Comparison of ENCODE assay signal across 1 cellular context in genomic region chr19:12333162-12334159, GRCh38.
TF ChIP-seq lines count a peak whose summit lies in the region.

Gene ZNF563 (minus strand): TSS chr19:12333633. CDS start chr19:12333482, 151 bp downstream.

TF ChIP-seq in HEK293, 187 proteins besides CTCF, POLR2A, EP300 and RAD21 (continued from another document):
- TF ChIP-seq ZNF488 (tag by site-specific recombination; IDR thresholded peaks at IDR 0.05) (no peak), EGR2 (tag by site-specific recombination; IDR thresholded peaks at IDR 0.05; ENCODE audit: low read depth) (no peak), ZNF132 (tag by site-specific recombination; IDR thresholded peaks at IDR 0.05; ENCODE audit: borderline replicate concordance) (no peak), ZNF791 (tag by site-specific recombination; IDR thresholded peaks at IDR 0.05) (no peak), RBAK (tag by site-specific recombination; IDR thresholded peaks at IDR 0.05) (no peak), PRDM1 (tag by site-specific recombination; IDR thresholded peaks at IDR 0.05) (no peak), ZNF473 (tag by site-specific recombination; IDR thresholded peaks at IDR 0.05) (no peak), ZBTB21 (tag by site-specific recombination; IDR thresholded peaks at IDR 0.05) (no peak), ZFP69B (tag by site-specific recombination; IDR thresholded peaks at IDR 0.05) (peak; percentile 76; the same call in 1 of the 2 replicates), ZNF416 (tag by site-specific recombination; IDR thresholded peaks at IDR 0.05) (no peak), ZNF510 (tag by site-specific recombination; IDR thresholded peaks at IDR 0.05; ENCODE audit: insufficient replicate concordance) (no peak), ZNF280C (tag by site-specific recombination; IDR thresholded peaks at IDR 0.05) (no peak), ZNF311 (tag by site-specific recombination; IDR thresholded peaks at IDR 0.05; ENCODE audit: borderline replicate concordance) (no peak), ZNF600 (tag by site-specific recombination; IDR thresholded peaks at IDR 0.05) (peak; percentile 54; the same call in 1 of the 2 replicates), ZNF692 (tag by site-specific recombination; IDR thresholded peaks at IDR 0.05) (0 out of 2 replicates have a peak, but pooled peaks have one; percentile 27), ZNF398 (tag by site-specific recombination; IDR thresholded peaks at IDR 0.05) (no peak), ZBTB1 (tag by site-specific recombination; IDR thresholded peaks at IDR 0.05) (no peak), ZNF274 (IDR thresholded peaks at IDR 0.05; ENCODE audit: low read length) (no peak), ZNF274 (tag by site-specific recombination; IDR thresholded peaks at IDR 0.05; ENCODE audit: borderline replicate concordance) (no peak), ZNF670 (tag by site-specific recombination; IDR thresholded peaks at IDR 0.05; ENCODE audit: low read depth) (no peak), ZXDB (tag by site-specific recombination; IDR thresholded peaks at IDR 0.05) (0 out of 2 replicates have a peak, but pooled peaks have one; percentile 39), ZNF324 (tag by site-specific recombination; IDR thresholded peaks at IDR 0.05) (no peak), PATZ1 (tag by site-specific recombination; IDR thresholded peaks at IDR 0.05) (no peak), KLF7 (tag by site-specific recombination; IDR thresholded peaks at IDR 0.05; ENCODE audit: borderline replicate concordance) (no peak), ZNF114 (tag by site-specific recombination; IDR thresholded peaks at IDR 0.05) (no peak), SCRT1 (tag by site-specific recombination; IDR thresholded peaks at IDR 0.05; ENCODE audit: borderline replicate concordance) (no peak), ZNF174 (tag by site-specific recombination; IDR thresholded peaks at IDR 0.05) (no peak), ZNF560 (tag by site-specific recombination; IDR thresholded peaks at IDR 0.05; ENCODE audit: borderline replicate concordance) (no peak), ZSCAN23 (tag by site-specific recombination; IDR thresholded peaks at IDR 0.05) (no peak), ZNF157 (tag by site-specific recombination; IDR thresholded peaks at IDR 0.05) (no peak), PRDM6 (tag by site-specific recombination; IDR thresholded peaks at IDR 0.05) (no peak)
